In the genomic region with DNA sequence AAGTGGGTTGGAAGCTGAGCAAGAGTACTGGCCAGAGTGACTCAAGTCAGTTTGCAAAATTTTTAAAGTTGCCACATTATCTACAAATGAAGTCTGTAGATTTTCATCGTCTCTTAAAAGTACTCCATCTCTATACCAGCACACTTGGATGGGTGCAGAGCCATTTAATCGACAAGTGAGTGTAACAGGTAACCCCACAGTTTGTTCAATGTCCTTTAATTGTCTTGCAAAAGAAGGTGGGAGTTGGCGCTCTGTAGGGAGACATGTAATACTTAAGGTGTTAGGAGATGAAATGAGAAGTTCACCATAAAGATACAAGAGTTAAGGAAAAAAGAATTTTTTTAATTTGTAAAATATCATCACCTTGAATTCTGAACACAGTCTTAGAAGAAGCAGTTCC, we compare ENCODE assay signal across 23 cellular contexts.
DNase-seq lines count a peak whose midpoint lies in the region; ATAC-seq and TF ChIP-seq lines count a peak whose summit lies in the region.
"Had no signal": no experiment of that assay in that cellular context is flagged by ENCODE, and none has a peak within 500 bp of the region (broad histone marks: within the 10 kb centered on the region; RNA-seq: fewer than 3 reads in every experiment).

No MANE protein-coding gene starts in this region.

- intact Hi-C loops in right cardiac atrium (cut with DNase I) (no loop called here), psoas muscle (cut with DNase I) (no loop called here)

- peaks cover 5% of the 10 kb centered on the region for H3K27me3 Mint-ChIP-seq in WTC11 (ENCODE audit: low read depth)
- H3K27me3 Mint-ChIP-seq: B cell; CD4-positive, alpha-beta T cell; CD8-positive, alpha-beta memory T cell had no signal

- H3K9me3 Mint-ChIP-seq in WTC11, result no peaks in the 10 kb centered on the region
- H3K9me3 Mint-ChIP-seq: CD4-positive, alpha-beta T cell had no signal

- WGBS in right cardiac atrium, result 79% methylated on average over 3 of the region's 3 CpGs
- WGBS in psoas muscle, 3 donors, result 71 to 87% (median 85%) methylated on average over 3 of the region's 3 CpGs

- H3K4me1 ChIP-seq in cardiac muscle cell (ENCODE audit: low read depth), result peaks cover 52% of the 10 kb centered on the region
- no peaks in the 10 kb centered on the region for H3K4me1 ChIP-seq in right cardiac atrium (ENCODE audit: control insufficient read depth, insufficient read depth, low read length)
- peaks cover 84% of the 10 kb centered on the region for H3K4me1 ChIP-seq in psoas muscle
- H3K4me1 ChIP-seq: A549 had no signal

- ATAC-seq in right cardiac atrium (no peak), WTC11 (peak; percentile 82), psoas muscle (peak in 3 of 4 donors; percentile 8 to 33 (median 26))
- ATAC-seq: A549, GM12878 had no signal

- 0 out of 2 replicates have a peak, but pooled peaks cover 2% of the 10 kb centered on the region for H3K36me3 Mint-ChIP-seq in WTC11

- CTCF ChIA-PET in WTC11 (lab: Charles Lee), result no interaction called here

- H3K4me3 ChIP-seq in cardiac muscle cell, result no peak overlapping the region
- no peak overlapping the region for H3K4me3 ChIP-seq in right cardiac atrium (ENCODE audit: low read length)
- no peak overlapping the region for H3K4me3 ChIP-seq in psoas muscle
- H3K4me3 ChIP-seq: A549; BLaER1 treated with 17β-estradiol and CSF1 and Interleukin-3, amounts not matched to agents 10 nM and 100 nM; GM12878 had no signal

- H3K27me3 ChIP-seq in cardiac muscle cell (no peaks in the 10 kb centered on the region), right cardiac atrium (ENCODE audit: control insufficient read depth, insufficient read depth) (no peaks in the 10 kb centered on the region), psoas muscle (ENCODE audit: insufficient read depth in 3 of 3, low read length in 2 of 3) (no peaks in the 10 kb centered on the region)
- H3K27me3 ChIP-seq: BLaER1 treated with 17β-estradiol and CSF1 and Interleukin-3, amounts not matched to agents 10 nM and 100 nM had no signal

- peaks cover 18% of the 10 kb centered on the region for H3K4me1 Mint-ChIP-seq in WTC11
- H3K4me1 Mint-ChIP-seq: CD8-positive, alpha-beta memory T cell had no signal

- POLR2A ChIA-PET in WTC11 (lab: Charles Lee), result no interaction called here

- no peak overlapping the region for H3K4me3 Mint-ChIP-seq in WTC11
- H3K4me3 Mint-ChIP-seq: B cell; CD4-positive, alpha-beta T cell; CD8-positive, alpha-beta memory T cell had no signal

- no peak overlapping the region for H3K27ac Mint-ChIP-seq in WTC11
- H3K27ac Mint-ChIP-seq: B cell; CD4-positive, alpha-beta T cell; CD8-positive, alpha-beta memory T cell had no signal

- TF ChIP-seq CTCF in cardiac muscle cell (IDR thresholded peaks at IDR 0.05; ENCODE audit: low read depth, low read length), result no peak
- TF ChIP-seq CTCF in WTC11 (IDR thresholded peaks at IDR 0.05), result no peak
- no peak for TF ChIP-seq CTCF in psoas muscle (IDR thresholded peaks at IDR 0.05)

- H3K36me3 ChIP-seq in cardiac muscle cell (peaks cover 100% of the 10 kb centered on the region), psoas muscle (ENCODE audit: insufficient read depth in 1 of 2, low read depth in 1 of 2) (peaks cover 18 to 100% of the 10 kb centered on the region in 2 donors)
- H3K36me3 ChIP-seq: BLaER1 treated with 17β-estradiol and CSF1 and Interleukin-3, amounts not matched to agents 10 nM and 100 nM had no signal

- DNase-seq in cardiac muscle cell (ENCODE audit: low read depth in 1 of 2, low spot score in 1 of 2), result no peak
- no peak for DNase-seq in right cardiac atrium
- no peak for DNase-seq in WTC11 (ENCODE audit: low spot score)
- no peak for DNase-seq in psoas muscle
- no peak for DNase-seq in NCI-H1417 treated with DMSO at 0.1 percent for 48 hours (lab: John Stamatoyannopoulos, UW)
- no peak for DNase-seq in stimulated activated CD4-positive, alpha-beta T cell treated with anti-CD3 and anti-CD28 coated beads, Interleukin-4, amount 100 ng/mL, for 24 hours
- DNase-seq: AML-193; CD4-positive, alpha-beta T cell; CD8-positive, alpha-beta memory T cell; COR-L47; DMS 273 treated with DMSO at 0.1 percent for 48 hours; DMS153; DMS53; DMS79; DND-41; EL; GDM1 had no signal

- H3K9me3 ChIP-seq in cardiac muscle cell (ENCODE audit: low read depth) (no peaks in the 10 kb centered on the region), right cardiac atrium (ENCODE audit: control insufficient read depth, low read length) (no peaks in the 10 kb centered on the region), psoas muscle (no peaks in the 10 kb centered on the region)
- H3K9me3 ChIP-seq: A549; BLaER1 treated with 17β-estradiol and CSF1 and Interleukin-3, amounts not matched to agents 10 nM and 100 nM had no signal

- peak overlapping the region; percentile 84 for H3K27ac ChIP-seq in cardiac muscle cell
- no peak overlapping the region for H3K27ac ChIP-seq in right cardiac atrium (ENCODE audit: low read length)
- H3K27ac ChIP-seq in psoas muscle, result peak overlapping the region; percentile 60
- H3K27ac ChIP-seq: 22Rv1; A549; BLaER1 treated with 17β-estradiol and CSF1 and Interleukin-3, amounts not matched to agents 10 nM and 100 nM; C4-2B had no signal

TF ChIP-seq in WTC11, 78 proteins besides CTCF, POLR2A, EP300 and RAD21 (continues in another document):
- no peak for TF ChIP-seq SP1 (CRISPR knock-in tag; conservative IDR thresholded peaks at IDR 0.05)
- TF ChIP-seq, protein P1, sequence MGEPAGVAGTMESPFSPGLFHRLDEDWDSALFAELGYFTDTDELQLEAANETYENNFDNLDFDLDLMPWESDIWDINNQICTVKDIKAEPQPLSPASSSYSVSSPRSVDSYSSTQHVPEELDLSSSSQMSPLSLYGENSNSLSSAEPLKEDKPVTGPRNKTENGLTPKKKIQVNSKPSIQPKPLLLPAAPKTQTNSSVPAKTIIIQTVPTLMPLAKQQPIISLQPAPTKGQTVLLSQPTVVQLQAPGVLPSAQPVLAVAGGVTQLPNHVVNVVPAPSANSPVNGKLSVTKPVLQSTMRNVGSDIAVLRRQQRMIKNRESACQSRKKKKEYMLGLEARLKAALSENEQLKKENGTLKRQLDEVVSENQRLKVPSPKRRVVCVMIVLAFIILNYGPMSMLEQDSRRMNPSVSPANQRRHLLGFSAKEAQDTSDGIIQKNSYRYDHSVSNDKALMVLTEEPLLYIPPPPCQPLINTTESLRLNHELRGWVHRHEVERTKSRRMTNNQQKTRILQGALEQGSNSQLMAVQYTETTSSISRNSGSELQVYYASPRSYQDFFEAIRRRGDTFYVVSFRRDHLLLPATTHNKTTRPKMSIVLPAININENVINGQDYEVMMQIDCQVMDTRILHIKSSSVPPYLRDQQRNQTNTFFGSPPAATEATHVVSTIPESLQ (CRISPR knock-in tag; IDR thresholded peaks at IDR 0.05), result no peak
- no peak for TF ChIP-seq ZBTB21 (CRISPR knock-in tag; IDR thresholded peaks at IDR 0.05; ENCODE audit: borderline replicate concordance)
- TF ChIP-seq, protein P2, sequence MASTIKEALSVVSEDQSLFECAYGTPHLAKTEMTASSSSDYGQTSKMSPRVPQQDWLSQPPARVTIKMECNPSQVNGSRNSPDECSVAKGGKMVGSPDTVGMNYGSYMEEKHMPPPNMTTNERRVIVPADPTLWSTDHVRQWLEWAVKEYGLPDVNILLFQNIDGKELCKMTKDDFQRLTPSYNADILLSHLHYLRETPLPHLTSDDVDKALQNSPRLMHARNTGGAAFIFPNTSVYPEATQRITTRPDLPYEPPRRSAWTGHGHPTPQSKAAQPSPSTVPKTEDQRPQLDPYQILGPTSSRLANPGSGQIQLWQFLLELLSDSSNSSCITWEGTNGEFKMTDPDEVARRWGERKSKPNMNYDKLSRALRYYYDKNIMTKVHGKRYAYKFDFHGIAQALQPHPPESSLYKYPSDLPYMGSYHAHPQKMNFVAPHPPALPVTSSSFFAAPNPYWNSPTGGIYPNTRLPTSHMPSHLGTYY (CRISPR knock-in tag; IDR thresholded peaks at IDR 0.05), result no peak
- TF ChIP-seq IRF2 (CRISPR knock-in tag; IDR thresholded peaks at IDR 0.05; ENCODE audit: borderline replicate concordance, low read depth), result no peak
- TF ChIP-seq, protein P3, sequence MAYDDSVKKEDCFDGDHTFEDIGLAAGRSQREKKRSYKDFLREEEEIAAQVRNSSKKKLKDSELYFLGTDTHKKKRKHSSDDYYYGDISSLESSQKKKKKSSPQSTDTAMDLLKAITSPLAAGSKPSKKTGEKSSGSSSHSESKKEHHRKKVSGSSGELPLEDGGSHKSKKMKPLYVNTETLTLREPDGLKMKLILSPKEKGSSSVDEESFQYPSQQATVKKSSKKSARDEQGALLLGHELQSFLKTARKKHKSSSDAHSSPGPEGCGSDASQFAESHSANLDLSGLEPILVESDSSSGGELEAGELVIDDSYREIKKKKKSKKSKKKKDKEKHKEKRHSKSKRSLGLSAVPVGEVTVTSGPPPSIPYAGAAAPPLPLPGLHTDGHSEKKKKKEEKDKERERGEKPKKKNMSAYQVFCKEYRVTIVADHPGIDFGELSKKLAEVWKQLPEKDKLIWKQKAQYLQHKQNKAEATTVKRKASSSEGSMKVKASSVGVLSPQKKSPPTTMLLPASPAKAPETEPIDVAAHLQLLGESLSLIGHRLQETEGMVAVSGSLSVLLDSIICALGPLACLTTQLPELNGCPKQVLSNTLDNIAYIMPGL (CRISPR knock-in tag; IDR thresholded peaks at IDR 0.05), result no peak
- TF ChIP-seq ELF4 (CRISPR knock-in tag; IDR thresholded peaks at IDR 0.05; ENCODE audit: low read depth), result no peak
- TF ChIP-seq KAT7 (CRISPR knock-in tag; IDR thresholded peaks at IDR 0.05; ENCODE audit: borderline replicate concordance), result no peak

Comparison
In these comparisons a context has a peak if more than half of its experiments do, and no peak if none do; other contexts are left out.
1. ATAC-seq: peak in WTC11 (single experiment) and psoas muscle (3 of 4); none in right cardiac atrium (0 of 2).